8 cellular contexts compared by ENCODE assay signal in genomic region chr20:53914091-53914860, GRCh38.
DNase-seq lines count a peak whose midpoint lies in the region; ATAC-seq and TF ChIP-seq lines count a peak whose summit lies in the region.

No MANE protein-coding gene starts in this region.

- TF ChIP-seq POLR2A in GM18505 (IDR thresholded peaks at IDR 0.05; ENCODE audit: borderline replicate concordance, extremely low read depth, insufficient read depth, insufficient read length) = no peak

- peak overlapping the region; percentile 61; the same call in 1 of the 2 replicates for H3K4me3 ChIP-seq in PC-9
- H3K4me3 ChIP-seq in epithelial cell of proximal tubule (ENCODE audit: low read depth, low read length) = peak overlapping the region; percentile 66
- peak overlapping the region; percentile 79 for H3K4me3 ChIP-seq in psoas muscle

- no peaks in the 10 kb centered on the region for H3K36me3 ChIP-seq in PC-9 (ENCODE audit: low read depth)
- no peaks in the 10 kb centered on the region for H3K36me3 ChIP-seq in psoas muscle (ENCODE audit: insufficient read depth in 1 of 2, low read depth in 1 of 2)

- POLR2A ChIA-PET in PC-9 (lab: Charles Lee; ENCODE audit: unreplicated experiment) = no interaction called here

- H3K27me3 ChIP-seq in PC-9 (ENCODE audit: insufficient read depth, low read depth) (no peaks in the 10 kb centered on the region), psoas muscle (ENCODE audit: insufficient read depth in 3 of 3, low read length in 2 of 3) (no peaks in the 10 kb centered on the region)

- CTCF ChIA-PET in PC-9 (lab: Charles Lee) = interaction anchor here (0.7 to 1.0 kb wide), 2 partner anchors 44 to 55 kb away, joined by 3 to 6 read pairs; no protein-coding TSS in a partner anchor

- DNase-seq in ELR (ENCODE audit: low read depth) (peak; percentile 58), PC-9 (no peak), epithelial cell of proximal tubule (ENCODE audit: low read depth) (no peak), psoas muscle (no peak), NCI-H146 (lab: John Stamatoyannopoulos, UW) (no peak), NCI-H345 treated with DMSO at 0.1 percent for 48 hours (lab: John Stamatoyannopoulos, UW; ENCODE audit: unreplicated experiment) (no peak)

- H3K9me3 ChIP-seq in PC-9 (ENCODE audit: insufficient read depth, low read depth) (no peaks in the 10 kb centered on the region), psoas muscle (no peaks in the 10 kb centered on the region)

- intact Hi-C loops in PC-9 (cut with micrococcal nuclease; ENCODE audit: unreplicated experiment) = no loop called here
- intact Hi-C loops in psoas muscle (cut with DNase I) = no loop called here

- no TSS peak for BruUV-seq in PC-9 (replicated peaks; lab: Mats Ljungman, UMichigan)

- no peaks in the 10 kb centered on the region for H3K9me2 ChIP-seq in PC-9 (ENCODE audit: insufficient read depth)

- H3F3A ChIP-seq in PC-9 (ENCODE audit: insufficient read depth, low read depth) = peaks cover 31% of the 10 kb centered on the region; the same call in 1 of the 2 replicates

- TF ChIP-seq CTCF in PC-9 (conservative IDR thresholded peaks at IDR 0.05) = no peak
- no peak for TF ChIP-seq CTCF in epithelial cell of proximal tubule (conservative IDR thresholded peaks at IDR 0.05; ENCODE audit: low read depth, low read length)
- no peak for TF ChIP-seq CTCF in psoas muscle (IDR thresholded peaks at IDR 0.05)

- no peaks in the 10 kb centered on the region for H3K79me2 ChIP-seq in PC-9 (ENCODE audit: low read depth)

- ATAC-seq in psoas muscle (peak in 1 of 4 donors; percentile 7), GM18505 (IDR thresholded peaks at IDR 0.05; ENCODE audit: unreplicated experiment) (no peak), GM18870 (IDR thresholded peaks at IDR 0.05; ENCODE audit: unreplicated experiment) (no peak)

- peak overlapping the region; percentile 87 for H3K4me2 ChIP-seq in PC-9

- H3K4me1 ChIP-seq in PC-9 (replicated peaks; ENCODE audit: insufficient read depth) = peaks cover 47% of the 10 kb centered on the region
- H3K4me1 ChIP-seq in psoas muscle = peaks cover 6% of the 10 kb centered on the region

- 48 to 53% (median 48%) methylated on average over 9 of the region's 9 CpGs for WGBS in psoas muscle, 3 donors

- H4K20me1 ChIP-seq in PC-9 (ENCODE audit: insufficient read depth) = no peaks in the 10 kb centered on the region

- H3K27ac ChIP-seq in PC-9 (peak overlapping the region; percentile 93), psoas muscle (peak overlapping the region; percentile 81)

- 0 out of 2 replicates have a peak overlapping the region, but pooled peaks have one; percentile 89 for H2AFZ ChIP-seq in PC-9
